In genomic region chr21:36709030-36709867, GRCh38 we compare ENCODE assay signal across 1 cellular context.
TF ChIP-seq lines count a peak whose summit lies in the region.

No MANE protein-coding gene starts in this region.

TF ChIP-seq in SK-N-SH treated with all-trans-retinoic acid at 6 μM for 48 hours, 23 proteins besides CTCF, POLR2A, EP300 and RAD21 (continued from another document):
- TF ChIP-seq CSRNP3 (CRISPR knock-in tag; IDR thresholded peaks at IDR 0.05) = no peak
